Comparison of ENCODE assay signal across 19 cellular contexts in the genomic region with DNA sequence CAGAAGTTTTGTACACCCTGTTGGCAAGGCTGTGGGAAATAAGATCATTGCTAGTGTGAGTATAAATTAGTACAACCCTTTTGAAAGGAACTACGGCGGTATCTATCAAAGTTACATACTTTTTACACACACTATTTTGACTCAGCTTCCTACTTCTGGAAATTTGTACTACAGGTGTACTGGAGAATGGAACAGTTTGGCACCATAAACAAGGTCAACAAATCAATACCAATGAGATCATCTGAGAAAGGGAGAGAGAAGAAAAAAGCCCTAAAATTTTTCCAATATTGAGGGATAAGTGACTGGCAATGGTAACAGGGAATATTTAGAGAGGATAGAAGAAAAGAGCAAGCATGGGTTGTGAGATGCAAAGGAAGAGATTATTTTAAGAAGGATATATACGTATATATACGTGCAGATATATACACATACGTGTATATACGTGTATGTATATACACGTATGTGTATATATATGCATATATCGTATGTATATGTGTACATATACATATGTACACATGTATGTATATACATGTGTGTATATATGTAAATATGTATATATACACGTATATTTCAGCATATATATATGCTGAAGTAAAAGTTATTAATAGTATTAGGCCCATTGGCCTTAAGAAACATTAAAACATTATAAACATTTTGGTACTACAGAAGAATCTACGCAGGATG. TPM values are rescaled to one million over a fixed set of nuclear protein-coding genes. Genes with fewer than 3 reads are reported as not detected.
A peak's percentile ranks its signal among the peaks of the same experiment; 100 is the strongest.
DNase-seq lines count a peak whose midpoint lies in the region; ATAC-seq, FAIRE-seq and TF ChIP-seq lines count a peak whose summit lies in the region.
"Had no signal": no experiment of that assay in that cellular context is flagged by ENCODE, and none has a peak within 500 bp of the region (broad histone marks: within the 10 kb centered on the region; RNA-seq: fewer than 3 reads in every experiment).

No MANE protein-coding gene starts in this region.

- H3K4me1 ChIP-seq in liver (ENCODE audit: control insufficient read depth in 4 of 4, insufficient read depth in 4 of 4, low read length in 3 of 4) (peaks cover 0 to 15% (median 3%) of the 10 kb centered on the region in 4 donors), HepG2 (ENCODE audit: insufficient read depth, low read length) (peaks cover 3% of the 10 kb centered on the region; the same call in 1 of the 2 replicates), K562 (replicated peaks in 1 of 2; ENCODE audit: control insufficient read depth in 2 of 2, insufficient read depth in 2 of 2, low read length in 2 of 2) (no peaks in the 10 kb centered on the region), esophagus squamous epithelium (no peaks in the 10 kb centered on the region)
- H3K4me1 ChIP-seq: BE2C had no signal

- CTCF ChIA-PET in HepG2 (lab: Yijun Ruan, JAX; ENCODE audit: low intra/inter-chr PET ratio, low total read pairs) (no interaction called here), K562 (lab: Yijun Ruan, JAX; ENCODE audit: low intra/inter-chr PET ratio) (no interaction called here)

- 80% methylated on average over 10 of the region's 10 CpGs for WGBS in liver
- 97% methylated on average over 10 of the region's 10 CpGs for WGBS in HepG2 (ENCODE audit: low lambda C conversion rate)
- WGBS in K562 (ENCODE audit: insufficient coverage, low coverage, missing lambda C conversion rate) = 93% methylated on average over 10 of the region's 10 CpGs
- 94 to 96% methylated on average over 10 of the region's 10 CpGs for WGBS in esophagus squamous epithelium, 2 donors

- H3K9me1 ChIP-seq in K562 (ENCODE audit: control insufficient read depth, insufficient read depth, low read length) = no peaks in the 10 kb centered on the region

- TF ChIP-seq EP300 in HepG2 (IDR thresholded peaks at IDR 0.05; ENCODE audit: low read depth in 2 of 2, low read length in 2 of 2) = no peak
- no peak for TF ChIP-seq EP300 in HepG2 (CRISPR knock-in tag; IDR thresholded peaks at IDR 0.05; ENCODE audit: borderline replicate concordance)
- no peak for TF ChIP-seq EP300 in K562 (IDR thresholded peaks at IDR 0.05; ENCODE audit: low read length)

- H3K27ac ChIP-seq in liver (ENCODE audit: low read depth in 1 of 2, low read length in 2 of 2) = peak overlapping the region in 1 of 2 donors; percentile 11
- H3K27ac ChIP-seq in HepG2 (ENCODE audit: extremely low read length, insufficient read depth, low read length) = no peak overlapping the region
- no peak overlapping the region for H3K27ac ChIP-seq in K562 (ENCODE audit: extremely low read depth, low read depth, low read length)
- no peak overlapping the region for H3K27ac ChIP-seq in esophagus squamous epithelium
- H3K27ac ChIP-seq: 22Rv1, BLaER1 had no signal

- no peaks in the 10 kb centered on the region for H3K27me3 ChIP-seq in liver (ENCODE audit: control insufficient read depth in 4 of 4, insufficient read depth in 4 of 4, low read length in 3 of 4)
- H3K27me3 ChIP-seq in HepG2 (ENCODE audit: control insufficient read depth in 1 of 2, insufficient read depth in 2 of 2, low read length in 2 of 2) = no peaks in the 10 kb centered on the region
- no peaks in the 10 kb centered on the region for H3K27me3 ChIP-seq in K562 (ENCODE audit: control insufficient read depth in 2 of 2, insufficient read depth in 2 of 2, low read length in 2 of 2)
- no peaks in the 10 kb centered on the region for H3K27me3 ChIP-seq in esophagus squamous epithelium
- H3K27me3 ChIP-seq: BE2C, BLaER1 had no signal

- H3K9ac ChIP-seq in liver (ENCODE audit: low read depth in 1 of 2, low read length in 2 of 2) (no peak overlapping the region), HepG2 (ENCODE audit: insufficient read depth, low read depth, low read length) (no peak overlapping the region), K562 (ENCODE audit: insufficient read depth in 1 of 2, low read depth in 2 of 2, low read length in 2 of 2) (no peak overlapping the region)
- H3K9ac ChIP-seq: BLaER1 had no signal

- H3K9me3 ChIP-seq in liver (ENCODE audit: control insufficient read depth in 4 of 4, low read length in 3 of 4) (no peaks in the 10 kb centered on the region), HepG2 (ENCODE audit: low read length) (no peaks in the 10 kb centered on the region), K562 (replicated peaks; ENCODE audit: control insufficient read depth, insufficient read depth, low read depth, low read length) (no peaks in the 10 kb centered on the region), esophagus squamous epithelium (no peaks in the 10 kb centered on the region)
- H3K9me3 ChIP-seq: BE2C had no signal

- H3K79me2 ChIP-seq in HepG2 (ENCODE audit: insufficient read depth, low read length) (no peaks in the 10 kb centered on the region), K562 (ENCODE audit: control insufficient read depth, insufficient read depth, low read length) (peaks cover 47% of the 10 kb centered on the region)

- H3K4me3 ChIP-seq in liver (ENCODE audit: low read depth in 1 of 3, low read length in 3 of 3) (no peak overlapping the region), HepG2 (replicated peaks in 1 of 3; ENCODE audit: insufficient read depth in 1 of 3, low read depth in 2 of 3, low read length in 3 of 3) (no peak overlapping the region), K562 (no peak overlapping the region), esophagus squamous epithelium (no peak overlapping the region)
- H3K4me3 ChIP-seq: BLaER1 had no signal

- FAIRE-seq in HepG2 (lab: Jason Lieb, UNC) (no peak), K562 (lab: Jason Lieb, UNC) (no peak)
- FAIRE-seq: GM12891 had no signal

- H4K20me1 ChIP-seq in HepG2 (ENCODE audit: insufficient read depth, low read length) (no peaks in the 10 kb centered on the region), K562 (replicated peaks; ENCODE audit: control insufficient read depth, insufficient read depth, low read length) (no peaks in the 10 kb centered on the region)

- intact Hi-C loops in HepG2 (cut with micrococcal nuclease; ENCODE audit: unreplicated experiment) (no loop called here), K562 (cut with micrococcal nuclease) (no loop called here), esophagus squamous epithelium (cut with DNase I) (no loop called here)

- BruUV-seq in HepG2 (replicated peaks; lab: Mats Ljungman, UMichigan) (no TSS peak), K562 (replicated peaks; lab: Mats Ljungman, UMichigan) (no TSS peak)

- TF ChIP-seq RAD21 in liver (IDR thresholded peaks at IDR 0.05) (peak in 1 of 2 donors; percentile 9), HepG2 (CRISPR knock-in tag; IDR thresholded peaks at IDR 0.05) (no peak), K562 (CRISPR knock-in tag; conservative IDR thresholded peaks at IDR 0.05 in 1 of 2, IDR thresholded peaks at IDR 0.05 in 1 of 2) (no peak)

- no peak overlapping the region for H3K4me2 ChIP-seq in HepG2 (ENCODE audit: low read depth, low read length)
- H3K4me2 ChIP-seq in K562 (ENCODE audit: insufficient read depth, low read length) = no peak overlapping the region
- H3K4me2 ChIP-seq: BLaER1 had no signal

- in situ Hi-C loops in HepG2 (cut with HindIII; ENCODE audit: extremely low pct_ligation_motif_present, low pct_unique_long_range_greater_than_20kb) = no loop called here
- in situ Hi-C loops in K562 (cut with MboI) = no loop called here

- TF ChIP-seq CTCF in liver (IDR thresholded peaks at IDR 0.05; ENCODE audit: low read depth, low read length, missing input control) (no peak), HepG2 (CRISPR knock-in tag; IDR thresholded peaks at IDR 0.05) (no peak), K562 (IDR thresholded peaks at IDR 0.05 in 2 of 3, conservative IDR thresholded peaks at IDR 0.05 in 1 of 3; ENCODE audit: insufficient read depth in 2 of 3, low read depth in 1 of 3, low read length in 3 of 3) (no peak), esophagus squamous epithelium (IDR thresholded peaks at IDR 0.05) (no peak)

- DNase-seq in HepG2 (ENCODE audit: low spot score) (no peak), K562 (ENCODE audit: extremely low read depth in 1 of 4, low spot score in 3 of 4) (no peak), left lobe of liver (ENCODE audit: low spot score) (no peak), glomerular visceral epithelial cell (ENCODE audit: extremely low spot score) (no peak), esophagus squamous epithelium (lab: John Stamatoyannopoulos, UW) (no peak)
- DNase-seq: ACHN; BE2C; C1 segment of cervical spinal cord; CD4-positive, alpha-beta memory T cell; CD4-positive, CD25-positive, alpha-beta regulatory T cell; CD8-positive, alpha-beta memory T cell; COR-L47; DMS79 treated with DMSO at 0.1 percent for 48 hours; GF-D8 had no signal

- H2AFZ ChIP-seq in HepG2 (ENCODE audit: low read length) = no peak overlapping the region
- no peak overlapping the region for H2AFZ ChIP-seq in K562 (ENCODE audit: low read depth, low read length)

- no peak for TF ChIP-seq POLR2A in HepG2 (IDR thresholded peaks at IDR 0.05; ENCODE audit: insufficient read depth in 1 of 2, low read depth in 2 of 2, low read length in 2 of 2)
- TF ChIP-seq POLR2A in K562 (conservative IDR thresholded peaks at IDR 0.05) = no peak
- no peak for TF ChIP-seq POLR2A in esophagus squamous epithelium (IDR thresholded peaks at IDR 0.05)

- ATAC-seq in HepG2 (no peak), K562 (no peak), left lobe of liver (peak; percentile 67), GM21381 (IDR thresholded peaks at IDR 0.05; ENCODE audit: unreplicated experiment) (no peak)

- peaks cover 0 to 4% (median 2%) of the 10 kb centered on the region in 4 donors for H3K36me3 ChIP-seq in liver (ENCODE audit: control insufficient read depth in 4 of 4, insufficient read depth in 3 of 4, low read depth in 1 of 4, low read length in 3 of 4)
- H3K36me3 ChIP-seq in HepG2 (replicated peaks in 1 of 2; ENCODE audit: control insufficient read depth in 1 of 2, insufficient read depth in 2 of 2, low read length in 2 of 2) = peaks cover 0 to 9% of the 10 kb centered on the region in 2 experiments; a peak in 1 of 5 replicates
- H3K36me3 ChIP-seq in K562 (ENCODE audit: control insufficient read depth, insufficient read depth, low read length) = peaks cover 18% of the 10 kb centered on the region
- H3K36me3 ChIP-seq in esophagus squamous epithelium = peaks cover 0 to 35% (median 5%) of the 10 kb centered on the region in 3 donors

- POLR2A ChIA-PET in HepG2 (lab: Yijun Ruan, JAX) (no interaction called here), K562 (lab: Yijun Ruan, JAX) (no interaction called here)

RNA-seq across cellular contexts. Expression of gene KLHL20, which starts 27.6 kb away (rescaled TPM):
- total RNA-seq in liver (10 to 100 TPM; 11.1 to 25.9 TPM), HepG2 (2016; rRNA removed; fragmentation: Illumina TruSeq; extraction: Trizol) (14.3 and 18.8 TPM in 2 replicates), K562 (2014; rRNA removed) (14.1 and 15.0 TPM in 2 replicates), K562 (2014; rRNA removed; fragmentation: Illumina TruSeq; extraction: Trizol) (19.5 and 22.2 TPM in 2 replicates), K562 (2015; rRNA removed; fragmentation: Illumina TruSeq; extraction: Trizol) (18.5 and 21.7 TPM in 2 replicates), K562 (2021) (16.8 and 17.4 TPM in 2 replicates), left lobe of liver (13.2 TPM), esophagus squamous epithelium (10 to 100 TPM; 11.8 to 33.0 (median 24.0) TPM)
- polyA plus RNA-seq in liver (1 to 10 TPM; 5.2 to 8.0 TPM), HepG2 (2011; rRNA removed) (7.4 and 7.6 TPM in 2 replicates), K562 (2011; rRNA removed) (20.4 and 22.3 TPM in 2 replicates), K562 (2014; fragmentation: Illumina TruSeq; extraction: Trizol) (19.8 and 23.2 TPM in 2 replicates), K562 (2014; fragmentation: Nextera tagmentation; extraction: Ambion mirVana) (10 to 100 TPM in 1 of 2 experiments, 1 to 10 TPM in 1; 8.9 to 10.3 TPM), K562 (2014; rRNA removed) (15.4 and 16.5 TPM in 2 replicates)
- total RNA-seq in HepG2 (2016; cell fraction: cytosol; rRNA removed; fragmentation: Illumina TruSeq; extraction: Trizol; ENCODE audit: low read depth) = 2.4 and 2.5 TPM in 2 replicates
- 14.9 and 16.8 TPM in 2 replicates for total RNA-seq in HepG2 (2016; cell fraction: insoluble cytoplasmic fraction; rRNA removed; fragmentation: Illumina TruSeq; extraction: Trizol)
- 4.0 and 4.7 TPM in 2 replicates for total RNA-seq in HepG2 (2016; cell fraction: membrane; rRNA removed; fragmentation: Illumina TruSeq; extraction: Trizol)
- 14.8 and 15.8 TPM in 2 replicates for total RNA-seq in HepG2 (2016; cell fraction: nucleus; rRNA removed; fragmentation: Illumina TruSeq; extraction: Trizol)
- polyA plus RNA-seq in HepG2 (2011; cell fraction: cytosol; rRNA removed) = 4.5 and 6.7 TPM in 2 replicates
- 7.4 and 7.5 TPM in 2 replicates for polyA plus RNA-seq in HepG2 (2011; cell fraction: nucleus; rRNA removed)
- polyA plus RNA-seq in HepG2 (2012) = 7.7 and 9.3 TPM in 2 replicates
- 0.67 and 0.69 TPM in 2 replicates for polyA plus RNA-seq in HepG2 (2016; cell fraction: cytosol; fragmentation: Illumina TruSeq; extraction: Trizol; ENCODE audit: low read depth)
- 12.9 and 13.2 TPM in 2 replicates for polyA plus RNA-seq in HepG2 (2016; cell fraction: insoluble cytoplasmic fraction; fragmentation: Illumina TruSeq; extraction: Trizol; ENCODE audit: low read depth)
- polyA plus RNA-seq in HepG2 (2016; cell fraction: membrane; fragmentation: Illumina TruSeq; extraction: Trizol; ENCODE audit: low read depth) = 1.3 and 1.6 TPM in 2 replicates
- 9.9 and 10.8 TPM in 2 replicates for polyA plus RNA-seq in HepG2 (2016; cell fraction: nucleus; fragmentation: Illumina TruSeq; extraction: Trizol; ENCODE audit: insufficient read depth, low read depth)
- polyA minus RNA-seq in HepG2 (2011; rRNA and poly(A)+ RNA removed; ENCODE audit: low replicate concordance) = 7.8 and 22.8 TPM in 2 replicates
- 4.9 TPM in 2 replicates for polyA minus RNA-seq in HepG2 (2011; cell fraction: cytosol; rRNA and poly(A)+ RNA removed)
- polyA minus RNA-seq in HepG2 (2011; cell fraction: nucleus; rRNA and poly(A)+ RNA removed) = 20.4 and 23.3 TPM in 2 replicates
- 42.3 and 64.2 TPM in 2 replicates for total RNA-seq in K562 (2011; cell fraction: chromatin; rRNA removed; ENCODE audit: low replicate concordance)
- 16.8 and 25.0 TPM in 2 replicates for total RNA-seq in K562 (2011; cell fraction: nucleolus; rRNA removed)
- 26.9 and 30.0 TPM in 2 replicates for total RNA-seq in K562 (2011; cell fraction: nucleoplasm; rRNA removed)
- polyA plus RNA-seq in K562 (2011; cell fraction: cytosol; rRNA removed) = 7.8 and 16.9 TPM in 2 replicates
- polyA plus RNA-seq in K562 (2011; cell fraction: nucleus; rRNA removed) = 13.1 and 23.2 TPM in 2 replicates
- polyA plus RNA-seq in K562 (2012) = 13.2 and 15.0 TPM in 2 replicates
- polyA minus RNA-seq in K562 (2011; rRNA and poly(A)+ RNA removed) = 32.9 and 42.3 TPM in 2 replicates
- polyA minus RNA-seq in K562 (2011; cell fraction: cytosol; rRNA and poly(A)+ RNA removed) = 8.1 and 9.7 TPM in 2 replicates
- 14.4 and 30.8 TPM in 2 replicates for polyA minus RNA-seq in K562 (2011; cell fraction: nucleus; rRNA and poly(A)+ RNA removed)
